Comparison of ENCODE assay signal across 1 cellular context in the genomic region with DNA sequence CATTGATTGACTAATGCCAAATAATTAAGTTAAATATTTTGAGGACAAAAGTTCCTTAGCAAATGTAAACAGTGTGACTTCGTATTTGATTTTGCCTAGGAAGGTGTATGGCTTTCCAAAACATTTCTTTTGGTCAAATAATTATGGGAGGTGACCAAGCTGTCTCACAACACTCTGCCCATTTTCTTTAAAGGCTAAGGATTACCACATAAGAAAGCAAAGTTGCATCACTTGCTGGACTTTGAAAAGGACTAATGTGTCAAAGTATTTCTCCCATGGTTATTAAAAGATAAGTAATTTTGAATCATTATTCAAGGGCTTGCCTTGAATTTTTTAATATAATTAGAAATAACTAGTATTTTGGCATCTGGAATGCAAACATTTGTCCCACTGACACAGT.
TF ChIP-seq lines count a peak whose summit lies in the region.

No MANE protein-coding gene starts in this region.

TF ChIP-seq in IMR-90, 13 proteins besides CTCF, POLR2A, EP300 and RAD21:
- TF ChIP-seq, protein P1, sequence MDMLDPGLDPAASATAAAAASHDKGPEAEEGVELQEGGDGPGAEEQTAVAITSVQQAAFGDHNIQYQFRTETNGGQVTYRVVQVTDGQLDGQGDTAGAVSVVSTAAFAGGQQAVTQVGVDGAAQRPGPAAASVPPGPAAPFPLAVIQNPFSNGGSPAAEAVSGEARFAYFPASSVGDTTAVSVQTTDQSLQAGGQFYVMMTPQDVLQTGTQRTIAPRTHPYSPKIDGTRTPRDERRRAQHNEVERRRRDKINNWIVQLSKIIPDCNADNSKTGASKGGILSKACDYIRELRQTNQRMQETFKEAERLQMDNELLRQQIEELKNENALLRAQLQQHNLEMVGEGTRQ (IDR thresholded peaks at IDR 0.05; ENCODE audit: low read depth, low read length) = no peak
- no peak for TF ChIP-seq MXI1 (IDR thresholded peaks at IDR 0.05; ENCODE audit: borderline replicate concordance, low read depth, low read length)
- no peak for TF ChIP-seq CHD1 (IDR thresholded peaks at IDR 0.05; ENCODE audit: low read depth, low read length)
- no peak for TF ChIP-seq NFE2L2 (IDR thresholded peaks at IDR 0.05; ENCODE audit: low read depth, low read length)
- no peak for TF ChIP-seq MAFK (IDR thresholded peaks at IDR 0.05; ENCODE audit: low read depth, low read length)
- TF ChIP-seq CEBPB (IDR thresholded peaks at IDR 0.05; ENCODE audit: low read depth, low read length) = peak; percentile 31; the same call in 1 of the 2 replicates
